ENCODE assay signal across 7 cellular contexts in the genomic region with DNA sequence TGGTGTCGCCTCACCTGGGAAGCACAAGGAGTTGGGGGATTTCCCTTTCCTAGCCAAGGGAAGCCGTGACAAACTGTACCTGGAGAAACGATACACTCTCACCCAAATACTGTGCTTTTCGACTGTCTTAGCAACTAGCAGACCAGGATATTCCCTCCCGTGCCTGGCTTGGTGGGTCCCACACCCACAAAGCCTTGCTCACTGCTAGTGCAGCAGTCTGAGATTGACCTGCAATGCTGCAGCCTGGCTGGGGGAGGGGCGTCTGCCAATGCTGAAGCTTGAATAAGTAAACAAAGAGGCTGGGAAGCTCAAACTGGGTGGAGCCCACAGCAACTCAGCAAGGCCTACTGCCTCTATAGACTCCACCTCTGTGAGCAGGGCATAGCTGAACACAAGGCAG.
A peak's percentile ranks its signal among the peaks of the same experiment; 100 is the strongest.
DNase-seq lines count a peak whose midpoint lies in the region; ATAC-seq, FAIRE-seq and TF ChIP-seq lines count a peak whose summit lies in the region.
"Not testable (repeated sequence)": the region's sequence is repeated elsewhere in the genome, so short reads cannot be mapped to it uniquely, and the experiment has no call there.

No MANE protein-coding gene starts in this region.

- intact Hi-C loops in pancreas (cut with DNase I): not testable (repeated sequence)

- not testable (repeated sequence) for ATAC-seq in RWPE2 (ENCODE audit: low read depth)
- ATAC-seq in pancreas: peak; percentile 29 to 51 (median 44)

- not testable (repeated sequence) for H3K4me1 Mint-ChIP-seq in endodermal cell

- peak overlapping the region; percentile 29 for H3K4me3 Mint-ChIP-seq in endodermal cell

- not testable (repeated sequence) for TF ChIP-seq CTCF in RWPE2 (IDR thresholded peaks at IDR 0.05; ENCODE audit: poor library complexity, severe bottlenecking); endodermal cell (conservative IDR thresholded peaks at IDR 0.05); pancreas (IDR thresholded peaks at IDR 0.05)

- not testable (repeated sequence) for H3K9me3 Mint-ChIP-seq in endodermal cell

- FAIRE-seq in pancreas (lab: Jason Lieb, UNC): not testable (repeated sequence)

- H3K27me3 Mint-ChIP-seq in endodermal cell (ENCODE audit: insufficient read depth): not testable (repeated sequence)

- H3K36me3 Mint-ChIP-seq in endodermal cell (ENCODE audit: low read depth): not testable (repeated sequence)

- H3K9ac ChIP-seq in endodermal cell (ENCODE audit: extremely low read depth, low read length, poor library complexity, severe bottlenecking): not testable (repeated sequence)

- not testable (repeated sequence) for H3K27ac ChIP-seq in RWPE2 (ENCODE audit: poor library complexity, severe bottlenecking); endodermal cell (ENCODE audit: low read depth, low read length); pancreas

- H3K27me3 ChIP-seq in MG63; RWPE2 (ENCODE audit: insufficient read depth, poor library complexity, severe bottlenecking); endodermal cell (ENCODE audit: control insufficient read depth, insufficient read depth, low read length, poor library complexity, severe bottlenecking); pancreas: not testable (repeated sequence)

- not testable (repeated sequence) for H3K9me3 ChIP-seq in MG63; RWPE2 (ENCODE audit: severe bottlenecking); endodermal cell (ENCODE audit: control insufficient read depth, low read length); pancreas

- H3K4me3 ChIP-seq in MG63; RWPE2 (ENCODE audit: severe bottlenecking); endodermal cell (ENCODE audit: low read length); pancreas: not testable (repeated sequence)

- H3K36me3 ChIP-seq in MG63; RWPE2 (ENCODE audit: low read depth); endodermal cell (ENCODE audit: control insufficient read depth, insufficient read depth, low read length); pancreas: not testable (repeated sequence)

- WGBS in endodermal cell (ENCODE audit: insufficient coverage in 1 of 2, insufficient read length in 1 of 2), 2 experiments: 80 to 93% methylated on average over 4 to 6 of the region's 6 CpGs
- 45 to 64% methylated on average over 6 of the region's 6 CpGs for WGBS in pancreas, 2 donors

- not testable (repeated sequence) for H3K4me1 ChIP-seq in RWPE2 (ENCODE audit: insufficient read depth, poor library complexity, severe bottlenecking); endodermal cell (ENCODE audit: control insufficient read depth, insufficient read depth, low read length); pancreas

- not testable (repeated sequence) for H3K27ac Mint-ChIP-seq in endodermal cell

- DNase-seq in DMS53 treated with DMSO at 0.1 percent for 48 hours (lab: John Stamatoyannopoulos, UW; ENCODE audit: unreplicated experiment) (peak; percentile 91), MG63 (peak; percentile 1), NCI-H345 treated with DMSO at 0.1 percent for 48 hours (lab: John Stamatoyannopoulos, UW; ENCODE audit: unreplicated experiment) (peak; percentile 15), RWPE2 (ENCODE audit: low spot score) (peak; percentile 39), endodermal cell (peak; percentile 83), left kidney (ENCODE audit: low read depth, low spot score) (peak; percentile 52), pancreas (peak in 3 of 6 donors; percentile 18 to 43 (median 19))
